In the genomic region with DNA sequence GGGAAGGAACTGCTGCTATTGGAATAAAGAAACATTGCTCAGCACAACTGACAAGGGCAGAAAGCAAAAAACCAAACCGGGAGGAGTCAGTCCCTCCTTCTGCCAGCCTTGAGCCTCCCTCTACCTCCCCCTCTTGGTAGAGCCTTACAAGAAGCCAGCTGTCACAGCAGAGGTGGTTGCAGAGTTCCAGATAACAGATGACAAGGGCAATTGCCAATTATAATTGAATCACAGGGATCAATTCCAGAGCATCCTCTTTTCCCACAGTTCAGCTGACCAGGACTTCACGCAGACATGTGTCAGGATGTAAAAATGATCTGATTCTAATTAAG, we compare ENCODE assay signal across 20 cellular contexts.
DNase-seq lines count a peak whose midpoint lies in the region; FAIRE-seq and TF ChIP-seq lines count a peak whose summit lies in the region.
"Had no signal": no experiment of that assay in that cellular context is flagged by ENCODE, and none has a peak within 500 bp of the region (broad histone marks: within the 10 kb centered on the region; RNA-seq: fewer than 3 reads in every experiment).

No MANE protein-coding gene starts in this region.

- TF ChIP-seq CTCF in H1 (IDR thresholded peaks at IDR 0.05; ENCODE audit: control extremely low read depth in 1 of 3, insufficient read depth in 1 of 3, low read depth in 1 of 3, low read length in 3 of 3) = peak; percentile 59 to 79 (median 62)

- H4K20me1 ChIP-seq in H1 (replicated peaks in 1 of 2; ENCODE audit: control insufficient read depth in 1 of 2, insufficient read depth in 2 of 2, low read length in 2 of 2) = no peaks in the 10 kb centered on the region

- H3K4me2 ChIP-seq in H1 (ENCODE audit: insufficient read depth in 1 of 2, low read depth in 2 of 2, low read length in 2 of 2) = no peak overlapping the region

- H3K79me2 ChIP-seq in H1 (ENCODE audit: control insufficient read depth in 1 of 2, insufficient read depth in 2 of 2, low read length in 2 of 2) = no peaks in the 10 kb centered on the region

- no peaks in the 10 kb centered on the region for H3K4me1 ChIP-seq in H1 (replicated peaks in 1 of 4; ENCODE audit: control insufficient read depth in 3 of 4, insufficient read depth in 4 of 4, low read length in 3 of 4)
- H3K4me1 ChIP-seq: Peyer's patch, sigmoid colon had no signal

- H3K27me3 ChIP-seq in H1 (replicated peaks in 1 of 4; ENCODE audit: control insufficient read depth in 3 of 4, extremely low read depth in 1 of 4, insufficient read depth in 3 of 4, low read length in 3 of 4) = no peaks in the 10 kb centered on the region
- H3K27me3 ChIP-seq: Peyer's patch, sigmoid colon had no signal

- H4K91ac ChIP-seq in H1 (replicated peaks; ENCODE audit: insufficient read length, low read length) = no peak overlapping the region

- POLR2A ChIA-PET in H1 (lab: Charles Lee; ENCODE audit: partially characterized antibody) = no interaction called here

- no peaks in the 10 kb centered on the region for H3K23me2 ChIP-seq in H1 (ENCODE audit: low read depth, low read length)

- no peak overlapping the region for H3K14ac ChIP-seq in H1 (ENCODE audit: insufficient read length)

- H2BK20ac ChIP-seq in H1 (ENCODE audit: low read length) = no peak overlapping the region

- peak overlapping the region; percentile 87 for H2AFZ ChIP-seq in H1 (ENCODE audit: low read length)

- 56% methylated on average over 2 of the region's 2 CpGs; no CpG with 5 or more reads in 1 of the 2 experiments for WGBS in H1 (ENCODE audit: extremely low coverage in 1 of 2, insufficient coverage in 1 of 2, insufficient read length in 1 of 2, insufficient replicate concordance in 2 of 2, low coverage in 1 of 2, low lambda C conversion rate in 2 of 2, missing lambda C conversion rate in 1 of 2), 2 experiments

- H4K8ac ChIP-seq in H1 (ENCODE audit: extremely low read depth, insufficient read depth, low read length) = no peak overlapping the region

- no peak overlapping the region for H2BK120ac ChIP-seq in H1 (replicated peaks; ENCODE audit: low read depth, low read length)

- H3K4me3 ChIP-seq in H1 (ENCODE audit: extremely low read depth in 1 of 4, insufficient read depth in 2 of 4, low read depth in 3 of 4, low read length in 4 of 4) = no peak overlapping the region
- H3K4me3 ChIP-seq: lung, Peyer's patch, sigmoid colon had no signal

- no peak overlapping the region for H2BK15ac ChIP-seq in H1 (ENCODE audit: low read length)

- H3K18ac ChIP-seq in H1 (ENCODE audit: extremely low read depth, low read length) = no peak overlapping the region

- no peaks in the 10 kb centered on the region for H3K36me3 ChIP-seq in H1 (ENCODE audit: control insufficient read depth in 2 of 4, insufficient read depth in 4 of 4, low read length in 3 of 4)
- H3K36me3 ChIP-seq: Peyer's patch, sigmoid colon had no signal

- H2BK12ac ChIP-seq in H1 (ENCODE audit: low read depth, low read length) = no peak overlapping the region

- no peak overlapping the region for H2AK5ac ChIP-seq in H1 (ENCODE audit: low read depth, low read length)

- TF ChIP-seq EP300 in H1 (IDR thresholded peaks at IDR 0.05; ENCODE audit: borderline replicate concordance in 1 of 2, low read depth in 2 of 2, low read length in 2 of 2) = no peak

- no peak for TF ChIP-seq POLR2A in H1 (IDR thresholded peaks at IDR 0.05; ENCODE audit: control extremely low read depth in 1 of 2, low read depth in 2 of 2, low read length in 2 of 2)

- no peaks in the 10 kb centered on the region for H3K79me1 ChIP-seq in H1 (ENCODE audit: low read depth, low read length)

- no peak overlapping the region for H3K23ac ChIP-seq in H1 (ENCODE audit: insufficient read length)

- no peak overlapping the region for H3K9ac ChIP-seq in H1 (replicated peaks in 1 of 4; ENCODE audit: extremely low read depth in 1 of 4, low read depth in 3 of 4, low read length in 3 of 4)

- no peaks in the 10 kb centered on the region for H3K9me3 ChIP-seq in H1 (ENCODE audit: insufficient read depth in 2 of 2, low read depth in 1 of 2, low read length in 1 of 2)
- H3K9me3 ChIP-seq: Peyer's patch, sigmoid colon had no signal

- no peak overlapping the region for H4K5ac ChIP-seq in H1 (ENCODE audit: insufficient read length, low read depth, low read length)

- peak; percentile 50 for FAIRE-seq in H1 (lab: Jason Lieb, UNC)

- TF ChIP-seq RAD21 in H1 (IDR thresholded peaks at IDR 0.05 in 1 of 2, conservative IDR thresholded peaks at IDR 0.05 in 1 of 2; ENCODE audit: low read depth in 2 of 2, low read length in 2 of 2) = peak; percentile 57 to 72

- H3K4ac ChIP-seq in H1 (replicated peaks; ENCODE audit: insufficient read length, low read depth, low read length) = no peak overlapping the region

- no peak overlapping the region for H2BK5ac ChIP-seq in H1 (ENCODE audit: low read depth, low read length)

- H3K56ac ChIP-seq in H1 (replicated peaks; ENCODE audit: insufficient read length, low read depth, low read length) = no peak overlapping the region

- CTCF ChIA-PET in H1 (lab: Charles Lee; ENCODE audit: partially characterized antibody) = interaction anchor here (0.7 to 2.9 kb wide), 22 partner anchors 8 to 525 kb away, joined by 3 to 27 read pairs (median 4); no protein-coding TSS in a partner anchor

- no peak overlapping the region for H3K27ac ChIP-seq in H1 (ENCODE audit: low read depth, low read length)
- H3K27ac ChIP-seq: HL-60, Peyer's patch, sigmoid colon, VCaP had no signal

- DNase-seq in DMS 273 (lab: John Stamatoyannopoulos, UW; ENCODE audit: unreplicated experiment) = peak; percentile 2
- no peak for DNase-seq in DMS 273 treated with DMSO at 0.1 percent for 48 hours (lab: John Stamatoyannopoulos, UW)
- peak; percentile 65 for DNase-seq in NAMALWA (ENCODE audit: low spot score)
- DNase-seq in H1 (ENCODE audit: low read depth in 1 of 2, low spot score in 2 of 2) = peak in 1 of 2 experiments; percentile 48
- peak; percentile 24 for DNase-seq in retina
- DNase-seq in HPDE6-E6E7 (ENCODE audit: extremely low spot score) = no peak
- no peak for DNase-seq in NCI-H1694 (lab: John Stamatoyannopoulos, UW)
- DNase-seq in NCI-H1930 (lab: John Stamatoyannopoulos, UW) = no peak
- DNase-seq: 8988T; activated CD8-positive, alpha-beta memory T cell treated with anti-CD3 and anti-CD28 coated beads for 24 hours; CD4-positive, CD25-positive, alpha-beta regulatory T cell; EL; KG1; NCI-H1417; NCI-H226; Peyer's patch; sigmoid colon had no signal

TF ChIP-seq in H1, 55 proteins besides CTCF, POLR2A, EP300 and RAD21 (continues in another document):
- TF ChIP-seq MAFK (IDR thresholded peaks at IDR 0.05; ENCODE audit: low read depth, low read length) = no peak
- no peak for TF ChIP-seq CBX5 (IDR thresholded peaks at IDR 0.05; ENCODE audit: low read depth, low read length)
- no peak for TF ChIP-seq FOSL1 (IDR thresholded peaks at IDR 0.05; ENCODE audit: insufficient read depth, low read depth, low read length)
- no peak for TF ChIP-seq ZNF274 (IDR thresholded peaks at IDR 0.05; ENCODE audit: borderline replicate concordance, extremely low read depth, low read length)
- no peak for TF ChIP-seq EGR1 (IDR thresholded peaks at IDR 0.05; ENCODE audit: borderline replicate concordance, low read depth, low read length)
- no peak for TF ChIP-seq NRF1 (IDR thresholded peaks at IDR 0.05; ENCODE audit: low read depth, low read length)
- TF ChIP-seq ASH2L (IDR thresholded peaks at IDR 0.05; ENCODE audit: low read length) = no peak
- no peak for TF ChIP-seq BCL11A (IDR thresholded peaks at IDR 0.05; ENCODE audit: low read depth in 2 of 2, low read length in 2 of 2)
- no peak for TF ChIP-seq CREB1 (IDR thresholded peaks at IDR 0.05)
- no peak for TF ChIP-seq CHD2 (IDR thresholded peaks at IDR 0.05; ENCODE audit: low read length)

Comparison
In these comparisons a context has a peak if more than half of its experiments do, and no peak if none do; other contexts are left out.
1. DNase-seq: peak in DMS 273 (single experiment), NAMALWA (single experiment) and retina (single experiment); none in DMS 273 treated with DMSO at 0.1 percent for 48 hours (single experiment), HPDE6-E6E7 (single experiment), NCI-H1694 (single experiment) and NCI-H1930 (0 of 2).